ENCODE assay signal across 21 cellular contexts in the genomic region with DNA sequence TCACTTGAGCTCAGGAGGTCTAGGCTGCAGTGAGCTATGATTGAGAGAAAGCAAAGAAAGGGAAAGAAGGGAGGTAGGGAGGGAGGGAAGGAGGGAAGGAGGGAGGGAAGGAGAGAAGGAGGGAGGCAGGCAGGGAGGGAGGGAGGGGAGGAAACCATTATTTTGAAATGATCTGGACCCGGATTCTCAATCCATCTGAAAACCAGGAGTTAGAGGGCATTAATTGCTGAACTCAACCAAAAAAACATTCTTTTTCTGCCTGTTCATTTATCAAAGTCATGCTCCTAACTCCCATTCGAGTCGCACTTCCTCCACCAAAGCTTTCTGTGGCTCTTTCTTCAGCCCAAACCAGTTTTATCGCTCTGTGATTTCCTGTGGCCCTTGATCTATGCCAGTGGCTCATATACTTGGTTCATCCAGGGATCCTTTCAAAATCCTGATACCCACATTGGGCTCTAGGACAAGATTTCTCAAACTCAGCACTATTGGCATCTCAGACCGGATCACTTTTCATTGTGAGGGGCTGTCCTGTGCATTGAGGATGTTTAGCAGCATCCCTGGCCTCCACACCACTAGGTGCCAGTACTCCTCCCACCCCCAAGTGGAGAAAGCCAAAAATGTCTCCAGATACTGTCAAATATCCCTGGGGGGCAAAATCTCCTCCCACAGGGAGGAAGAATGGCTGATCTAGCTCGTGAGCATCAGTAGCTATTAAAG. TPM values are rescaled to one million over a fixed set of nuclear protein-coding genes. Genes with fewer than 3 reads are reported as not detected.
DNase-seq lines count a peak whose midpoint lies in the region; ATAC-seq and TF ChIP-seq lines count a peak whose summit lies in the region.
"Had no signal": no experiment of that assay in that cellular context is flagged by ENCODE, and none has a peak within 500 bp of the region (broad histone marks: within the 10 kb centered on the region; RNA-seq: fewer than 3 reads in every experiment).

No MANE protein-coding gene starts in this region.

- no peak overlapping the region for H2AFZ ChIP-seq in mesenchymal stem cell (ENCODE audit: low read depth, low read length)

- H3K27ac ChIP-seq in mesenchymal stem cell (ENCODE audit: low read length, poor library complexity, severe bottlenecking) (no peak overlapping the region), gastroesophageal sphincter (no peak overlapping the region)

- H3K18ac ChIP-seq in mesenchymal stem cell (ENCODE audit: low read depth in 1 of 2, low read length in 2 of 2) = peak overlapping the region in 1 of 2 experiments; percentile 30

- peak overlapping the region; percentile 86 for H2AK5ac ChIP-seq in mesenchymal stem cell (ENCODE audit: low read length, severe bottlenecking)

- no peak overlapping the region for H2BK120ac ChIP-seq in mesenchymal stem cell (ENCODE audit: low read depth, low read length)

- no peak for TF ChIP-seq POLR2A in gastroesophageal sphincter (IDR thresholded peaks at IDR 0.05)

- 86% methylated on average over 6 of the region's 6 CpGs for WGBS in mesenchymal stem cell
- 62 to 76% methylated on average over 5 to 6 of the region's 6 CpGs for WGBS in gastroesophageal sphincter (ENCODE audit: low coverage in 1 of 2), 2 donors

- H3K27me3 Mint-ChIP-seq in CD14-positive monocyte (ENCODE audit: low read depth in 3 of 3) = no peaks in the 10 kb centered on the region

- no peak for TF ChIP-seq EP300 in gastroesophageal sphincter (IDR thresholded peaks at IDR 0.05)

- TF ChIP-seq CTCF in CD14-positive monocyte (IDR thresholded peaks at IDR 0.05) = no peak
- TF ChIP-seq CTCF in gastroesophageal sphincter (IDR thresholded peaks at IDR 0.05) = no peak

- no peaks in the 10 kb centered on the region for H3K36me3 Mint-ChIP-seq in CD14-positive monocyte
- H3K36me3 Mint-ChIP-seq: activated naive CD8-positive, alpha-beta T cell treated with anti-CD3 and anti-CD28 coated beads for 36 hours had no signal

- H3K4ac ChIP-seq in mesenchymal stem cell (ENCODE audit: low read depth in 1 of 2, low read length in 2 of 2) = no peak overlapping the region

- intact Hi-C loops in CD14-positive monocyte (cut with micrococcal nuclease) = no loop called here

- peaks cover 66% of the 10 kb centered on the region for H3K4me1 Mint-ChIP-seq in CD14-positive monocyte

- DNase-seq in CD14-positive monocyte (ENCODE audit: low spot score) = no peak
- peak; percentile 25 for DNase-seq in KBM-7
- peak; percentile 13 for DNase-seq in SK-MEL-5 (ENCODE audit: low read depth, low spot score)
- no peak for DNase-seq in mesenchymal stem cell
- no peak for DNase-seq in NCI-H345 (lab: John Stamatoyannopoulos, UW)
- DNase-seq in ureter (ENCODE audit: low spot score) = no peak
- DNase-seq: activated CD4-positive, alpha-beta T cell treated with anti-CD3 and anti-CD28 coated beads for 4 hours; activated naive CD8-positive, alpha-beta T cell treated with anti-CD3 and anti-CD28 coated beads for 36 hours; COR-L47; effector memory CD8-positive, alpha-beta T cell; NCI-H2029 treated with DMSO at 0.1 percent for 48 hours; NCI-H510A treated with DMSO at 0.1 percent for 48 hours; stimulated activated CD4-positive, alpha-beta T cell treated with anti-CD3 and anti-CD28 coated beads, Interleukin-4, amount 100 ng/mL, for 1 hour; T1000; trophoblast cell had no signal

- H3K14ac ChIP-seq in mesenchymal stem cell (ENCODE audit: low read length in 2 of 2) = no peak overlapping the region

- in situ Hi-C loops in KBM-7 (cut with MboI; ENCODE audit: low pct_unique_long_range_greater_than_20kb, low sequenced_read_pairs) = no loop called here
- in situ Hi-C loops in SK-MEL-5 (cut with HindIII; ENCODE audit: low pct_unique_long_range_greater_than_20kb, low sequenced_read_pairs) = no loop called here

- ATAC-seq in gastroesophageal sphincter (no peak), GM18909 (IDR thresholded peaks at IDR 0.05; ENCODE audit: poor library complexity, unreplicated experiment) (no peak)
- ATAC-seq: effector memory CD8-positive, alpha-beta T cell; left lobe of liver had no signal

- H3K9ac ChIP-seq in mesenchymal stem cell (ENCODE audit: low read length) = no peak overlapping the region

- peak overlapping the region in 6 of 7 donors; percentile 55 to 84 (median 82) for H3K27ac Mint-ChIP-seq in CD14-positive monocyte
- H3K27ac Mint-ChIP-seq: activated naive CD8-positive, alpha-beta T cell treated with anti-CD3 and anti-CD28 coated beads for 36 hours; activated T-helper 2 cell treated with anti-CD3 and anti-CD28 coated beads, Interferon-gamma antibody, Interleukin-2, Interleukin-4, amounts not matched to agents 10 μg/mL and 5 μg/mL and 100 μg/mL, durations not matched to agents 14 hours and 24 hours and 36 hours; effector memory CD8-positive, alpha-beta T cell; stimulated activated naive CD8-positive, alpha-beta T cell treated with anti-CD3 and anti-CD28 coated beads, Interleukin-15, Interleukin-2, amounts not matched to agents 100 ng/mL and 50 ng/mL, for 24 hours had no signal

- no peak overlapping the region for H3K4me2 ChIP-seq in mesenchymal stem cell (ENCODE audit: low read length, poor library complexity, severe bottlenecking)
- H3K4me2 ChIP-seq: smooth muscle cell had no signal

- no peak overlapping the region for H3K23ac ChIP-seq in mesenchymal stem cell (ENCODE audit: low read length in 2 of 2)

- no peak overlapping the region for H4K8ac ChIP-seq in mesenchymal stem cell (ENCODE audit: low read length)

- H3K79me1 ChIP-seq in mesenchymal stem cell (replicated peaks; ENCODE audit: low read length, poor library complexity, severe bottlenecking) = peaks cover 23% of the 10 kb centered on the region

- H3K9me3 Mint-ChIP-seq in CD14-positive monocyte = peaks cover 0 to 2% (median 0%) of the 10 kb centered on the region in 7 donors
- H3K9me3 Mint-ChIP-seq: activated naive CD8-positive, alpha-beta T cell treated with anti-CD3 and anti-CD28 coated beads for 36 hours; activated T-helper 2 cell treated with anti-CD3 and anti-CD28 coated beads, Interferon-gamma antibody, Interleukin-2, Interleukin-4, amounts not matched to agents 10 μg/mL and 5 μg/mL and 100 μg/mL, durations not matched to agents 14 hours and 24 hours and 36 hours; effector memory CD8-positive, alpha-beta T cell; stimulated activated naive CD8-positive, alpha-beta T cell treated with anti-CD3 and anti-CD28 coated beads, Interleukin-15, Interleukin-2, amounts not matched to agents 100 ng/mL and 50 ng/mL, for 24 hours had no signal

- no peak overlapping the region for H2BK12ac ChIP-seq in mesenchymal stem cell (ENCODE audit: low read length in 2 of 2)

- H4K91ac ChIP-seq in mesenchymal stem cell (ENCODE audit: low read length) = no peak overlapping the region

- H3K9me3 ChIP-seq in mesenchymal stem cell (ENCODE audit: control insufficient read depth, low read length) (no peaks in the 10 kb centered on the region), gastroesophageal sphincter (no peaks in the 10 kb centered on the region)

- no peaks in the 10 kb centered on the region for H3K36me3 ChIP-seq in mesenchymal stem cell (ENCODE audit: control insufficient read depth in 1 of 2, insufficient read depth in 2 of 2, low read depth in 1 of 2, low read length in 2 of 2)
- H3K36me3 ChIP-seq in gastroesophageal sphincter = no peaks in the 10 kb centered on the region

- H3K4me1 ChIP-seq in mesenchymal stem cell (ENCODE audit: control insufficient read depth, insufficient read depth, low read depth, low read length) (peaks cover 12% of the 10 kb centered on the region), gastroesophageal sphincter (peaks cover 0 to 32% (median 9%) of the 10 kb centered on the region in 3 donors)

- peak overlapping the region in 1 of 2 donors; percentile 48 for H3K4me3 Mint-ChIP-seq in CD14-positive monocyte
- H3K4me3 Mint-ChIP-seq: activated naive CD8-positive, alpha-beta T cell treated with anti-CD3 and anti-CD28 coated beads for 36 hours; effector memory CD8-positive, alpha-beta T cell; stimulated activated naive CD8-positive, alpha-beta T cell treated with anti-CD3 and anti-CD28 coated beads, Interleukin-15, Interleukin-2, amounts not matched to agents 100 ng/mL and 50 ng/mL, for 24 hours had no signal

- H3K27me3 ChIP-seq in mesenchymal stem cell (ENCODE audit: control insufficient read depth in 1 of 2, insufficient read depth in 1 of 2, low read length in 2 of 2) (no peaks in the 10 kb centered on the region), gastroesophageal sphincter (no peaks in the 10 kb centered on the region)

- no peak overlapping the region for H3K4me3 ChIP-seq in mesenchymal stem cell (ENCODE audit: insufficient read depth in 1 of 2, low read depth in 1 of 2, low read length in 2 of 2)
- H3K4me3 ChIP-seq in gastroesophageal sphincter = no peak overlapping the region
- H3K4me3 ChIP-seq: smooth muscle cell had no signal

- peak overlapping the region; percentile 62 for H2BK5ac ChIP-seq in mesenchymal stem cell (ENCODE audit: low read depth, low read length, poor library complexity, severe bottlenecking)

- no peak overlapping the region for H2BK15ac ChIP-seq in mesenchymal stem cell (ENCODE audit: low read depth, poor library complexity, severe bottlenecking)

RNA-seq across cellular contexts. Expression of a gene that starts 38.2 kb away (rescaled TPM):
- polyA plus RNA-seq in CD14-positive monocyte = under 1 TPM; 0.41 to 0.45 TPM
- 32.7 and 36.9 TPM in 2 replicates for total RNA-seq in SK-MEL-5 (2014; rRNA removed; shearing (Covaris generic))
- polyA plus RNA-seq in SK-MEL-5 (2015; cell fraction: cytosol; rRNA removed) = 28.0 and 43.3 TPM in 2 replicates
- 31.5 and 40.0 TPM in 2 replicates for polyA plus RNA-seq in SK-MEL-5 (2015; cell fraction: nucleus; rRNA removed)
- polyA plus RNA-seq in mesenchymal stem cell (2013, experiment 1 of 2) = 9.1 TPM
- polyA plus RNA-seq in mesenchymal stem cell (2013, experiment 2 of 2) = 8.8 TPM
- total RNA-seq in gastroesophageal sphincter (10 to 100 TPM; 12.7 to 21.2 (median 17.2) TPM), ureter (31.6 TPM)

RNA-seq across cellular contexts. Expression of a gene that starts 53.8 kb away (rescaled TPM):
- 100 to 1,000 TPM; 126 to 131 TPM for polyA plus RNA-seq in CD14-positive monocyte
- 7.9 and 9.1 TPM in 2 replicates for total RNA-seq in SK-MEL-5 (2014; rRNA removed; shearing (Covaris generic))
- polyA plus RNA-seq in SK-MEL-5 (2015; cell fraction: cytosol; rRNA removed) = 36.1 and 47.1 TPM in 2 replicates
- polyA plus RNA-seq in SK-MEL-5 (2015; cell fraction: nucleus; rRNA removed) = 20.3 and 40.4 TPM in 2 replicates
- 115 TPM for polyA plus RNA-seq in mesenchymal stem cell (2013, experiment 1 of 2)
- 117 TPM for polyA plus RNA-seq in mesenchymal stem cell (2013, experiment 2 of 2)
- total RNA-seq in gastroesophageal sphincter = 10 to 100 TPM; 15.7 to 24.9 (median 19.3) TPM
- total RNA-seq in ureter = 25.4 TPM

Comparison
In these comparisons a context has a peak if more than half of its experiments do, and no peak if none do; other contexts are left out.
1. DNase-seq: peak in KBM-7 (single experiment) and SK-MEL-5 (single experiment); none in CD14-positive monocyte (single experiment), mesenchymal stem cell (single experiment), NCI-H345 (single experiment) and ureter (single experiment).